In the genomic region with DNA sequence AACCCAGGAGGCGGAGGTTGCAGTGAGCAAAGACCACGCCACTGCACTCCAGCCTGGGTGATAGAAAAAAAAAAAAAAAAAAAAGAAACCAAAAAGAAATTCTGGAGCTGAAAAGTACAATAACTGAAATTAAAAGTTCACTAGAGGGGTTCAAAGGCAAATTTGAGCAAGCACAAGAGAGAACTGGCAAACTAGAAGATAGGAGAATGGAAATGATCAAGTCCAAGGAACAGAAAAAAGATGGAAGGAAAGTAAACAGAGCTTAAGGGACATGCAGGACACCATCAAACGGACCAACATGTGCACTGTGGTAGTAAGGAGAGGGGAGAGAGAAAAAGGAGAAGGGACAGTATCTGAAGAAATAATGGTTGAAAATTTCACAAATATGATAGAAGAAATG, we compare ENCODE assay signal across 2 cellular contexts.
A peak's percentile ranks its signal among the peaks of the same experiment; 100 is the strongest.
TF ChIP-seq lines count a peak whose summit lies in the region.

No MANE protein-coding gene starts in this region.

TF ChIP-seq in HepG2, 621 proteins besides CTCF, POLR2A, EP300 and RAD21:
- no peak for TF ChIP-seq NR3C1 (CRISPR knock-in tag; IDR thresholded peaks at IDR 0.05)
- TF ChIP-seq AFF4 (CRISPR knock-in tag; IDR thresholded peaks at IDR 0.05), result no peak
- no peak for TF ChIP-seq SMAD9 (CRISPR knock-in tag; IDR thresholded peaks at IDR 0.05)
- TF ChIP-seq ZNF160 (CRISPR knock-in tag; IDR thresholded peaks at IDR 0.05), result peak; percentile 91

TF ChIP-seq in K562, 482 proteins besides CTCF, POLR2A, EP300 and RAD21:
- TF ChIP-seq, protein P1, sequence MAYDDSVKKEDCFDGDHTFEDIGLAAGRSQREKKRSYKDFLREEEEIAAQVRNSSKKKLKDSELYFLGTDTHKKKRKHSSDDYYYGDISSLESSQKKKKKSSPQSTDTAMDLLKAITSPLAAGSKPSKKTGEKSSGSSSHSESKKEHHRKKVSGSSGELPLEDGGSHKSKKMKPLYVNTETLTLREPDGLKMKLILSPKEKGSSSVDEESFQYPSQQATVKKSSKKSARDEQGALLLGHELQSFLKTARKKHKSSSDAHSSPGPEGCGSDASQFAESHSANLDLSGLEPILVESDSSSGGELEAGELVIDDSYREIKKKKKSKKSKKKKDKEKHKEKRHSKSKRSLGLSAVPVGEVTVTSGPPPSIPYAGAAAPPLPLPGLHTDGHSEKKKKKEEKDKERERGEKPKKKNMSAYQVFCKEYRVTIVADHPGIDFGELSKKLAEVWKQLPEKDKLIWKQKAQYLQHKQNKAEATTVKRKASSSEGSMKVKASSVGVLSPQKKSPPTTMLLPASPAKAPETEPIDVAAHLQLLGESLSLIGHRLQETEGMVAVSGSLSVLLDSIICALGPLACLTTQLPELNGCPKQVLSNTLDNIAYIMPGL (CRISPR knock-in tag; IDR thresholded peaks at IDR 0.05), result no peak
- TF ChIP-seq ZNF280A (IDR thresholded peaks at IDR 0.05; ENCODE audit: low read depth, partially characterized antibody), result peak; percentile 58
- TF ChIP-seq ZNF780A (CRISPR knock-in tag; IDR thresholded peaks at IDR 0.05), result no peak
- TF ChIP-seq SMC3 (conservative IDR thresholded peaks at IDR 0.05; ENCODE audit: insufficient read depth, low read depth, low read length), result no peak
- peak in 1 of 2 experiments; percentile 20; a peak in 1 of 3 replicates for TF ChIP-seq CBX3 (IDR thresholded peaks at IDR 0.05; ENCODE audit: borderline replicate concordance in 1 of 2, low read length in 2 of 2)
- TF ChIP-seq MEF2A (IDR thresholded peaks at IDR 0.05; ENCODE audit: control insufficient read depth, low read depth, low read length), result no peak
